8 cellular contexts compared by ENCODE assay signal in the genomic region with DNA sequence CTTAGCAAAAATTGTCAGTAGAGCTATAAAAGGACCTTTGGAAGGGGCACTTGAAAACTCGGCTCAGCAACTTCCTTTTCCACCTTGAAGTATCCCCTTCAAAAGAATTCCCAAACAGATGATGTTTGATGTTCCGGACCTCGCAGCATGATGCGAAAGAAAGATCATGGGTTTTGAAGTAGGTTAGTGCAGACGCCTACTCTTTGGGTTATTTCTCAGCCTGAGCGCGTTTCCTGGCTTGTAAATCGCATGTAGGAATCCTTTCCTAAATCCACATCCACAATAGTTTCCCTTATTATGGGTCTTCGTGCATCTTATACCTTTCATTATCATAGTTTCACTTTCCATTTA. TPM values are rescaled to one million over a fixed set of nuclear protein-coding genes. Genes with fewer than 3 reads are reported as not detected.
DNase-seq lines count a peak whose midpoint lies in the region; ATAC-seq and TF ChIP-seq lines count a peak whose summit lies in the region.

No MANE protein-coding gene starts in this region.

- peak overlapping the region; percentile 33 for H3K27ac ChIP-seq in RWPE2 (ENCODE audit: poor library complexity, severe bottlenecking)
- H3K27ac ChIP-seq in parathyroid adenoma: peak overlapping the region; percentile 37

- H3K4me1 Mint-ChIP-seq in Calu3 (ENCODE audit: low read depth, unreplicated experiment): peaks cover 37% of the 10 kb centered on the region

- peaks cover 39% of the 10 kb centered on the region for H3K36me3 Mint-ChIP-seq in Calu3 (ENCODE audit: insufficient read depth, unreplicated experiment)

- H3K9me3 ChIP-seq in RWPE2 (ENCODE audit: severe bottlenecking): no peaks in the 10 kb centered on the region
- no peaks in the 10 kb centered on the region for H3K9me3 ChIP-seq in parathyroid adenoma (ENCODE audit: control insufficient read depth, low read length)

- H3K4me3 ChIP-seq in RWPE2 (ENCODE audit: severe bottlenecking) (peak overlapping the region; percentile 54), epithelial cell of esophagus (ENCODE audit: low read length) (peak overlapping the region; percentile 91), parathyroid adenoma (ENCODE audit: low read depth, low read length) (peak overlapping the region; percentile 92)

- H3K4me1 ChIP-seq in RWPE2 (ENCODE audit: insufficient read depth, poor library complexity, severe bottlenecking): no peaks in the 10 kb centered on the region
- H3K4me1 ChIP-seq in parathyroid adenoma: no peaks in the 10 kb centered on the region

- peak overlapping the region; percentile 93 for H3K4me3 Mint-ChIP-seq in Calu3 (ENCODE audit: low read depth, unreplicated experiment)

- peaks cover 3% of the 10 kb centered on the region for H3K79me2 ChIP-seq in parathyroid adenoma

- H3K27me3 ChIP-seq in RWPE2 (ENCODE audit: insufficient read depth, poor library complexity, severe bottlenecking) (no peaks in the 10 kb centered on the region), parathyroid adenoma (ENCODE audit: control insufficient read depth, insufficient read depth, low read length) (no peaks in the 10 kb centered on the region)

- H3K27me3 Mint-ChIP-seq in Calu3 (ENCODE audit: unreplicated experiment): no peaks in the 10 kb centered on the region

- intact Hi-C loops in Calu3 (cut with micrococcal nuclease; ENCODE audit: unreplicated experiment): loop anchor here (2.0 to 5.0 kb wide), 2 partner anchors 96 to 189 kb away; no protein-coding TSS in a partner anchor

- no peaks in the 10 kb centered on the region for H3K9me3 Mint-ChIP-seq in Calu3 (ENCODE audit: low read depth, unreplicated experiment)

- CTCF ChIA-PET in Calu3 (lab: Charles Lee): no interaction called here

- peak overlapping the region; percentile 84 for H3K4me2 ChIP-seq in parathyroid adenoma (ENCODE audit: low read length)

- H2AFZ ChIP-seq in parathyroid adenoma: peak overlapping the region; percentile 95

- TF ChIP-seq CTCF in Calu3 (IDR thresholded peaks at IDR 0.05; ENCODE audit: unreplicated experiment) (no peak), RWPE2 (IDR thresholded peaks at IDR 0.05; ENCODE audit: poor library complexity, severe bottlenecking) (no peak), epithelial cell of esophagus (IDR thresholded peaks at IDR 0.05; ENCODE audit: insufficient read depth, low read depth, low read length, missing control alignments) (no peak), parathyroid adenoma (IDR thresholded peaks at IDR 0.05) (no peak)

- H3K36me3 ChIP-seq in RWPE2 (ENCODE audit: low read depth) (peaks cover 14% of the 10 kb centered on the region), parathyroid adenoma (ENCODE audit: control insufficient read depth, insufficient read depth, low read length) (no peaks in the 10 kb centered on the region)

- BruUV-seq in Calu3 (replicated peaks; lab: Mats Ljungman, UMichigan): TSS peak; percentile 97

- peak overlapping the region; percentile 5 for H3K9ac ChIP-seq in parathyroid adenoma

- H3K27ac Mint-ChIP-seq in Calu3 (ENCODE audit: unreplicated experiment): peak overlapping the region; percentile 92

- DNase-seq in Calu3 (no peak), RWPE2 (ENCODE audit: low spot score) (no peak), epithelial cell of esophagus (ENCODE audit: low read depth) (no peak), NCI-H2171 treated with DMSO at 0.1 percent for 48 hours (lab: John Stamatoyannopoulos, UW) (no peak), NCI-H524 treated with DMSO at 0.1 percent for 48 hours (lab: John Stamatoyannopoulos, UW) (no peak)

- ATAC-seq in RWPE2 (ENCODE audit: low read depth) (no peak; the same call in 2 of the 3 replicates), GM19467 (IDR thresholded peaks at IDR 0.05; ENCODE audit: unreplicated experiment) (no peak), GM19351 (IDR thresholded peaks at IDR 0.05; ENCODE audit: unreplicated experiment) (no peak)

RNA-seq across cellular contexts. Expression of a gene that starts 0.6 kb away (rescaled TPM):
- total RNA-seq in Calu3 (2022): 47.5 and 49.0 TPM in 2 replicates
